Comparison of ENCODE assay signal across 31 cellular contexts in genomic region chr11:78753297-78753696, GRCh38.
"Had no signal": no experiment of that assay in that cellular context is flagged by ENCODE, and none has a peak within 500 bp of the region (broad histone marks: within the 10 kb centered on the region; RNA-seq: fewer than 3 reads in every experiment).

No MANE protein-coding gene starts in this region.

- H3K36me3 ChIP-seq: colonic mucosa, gastrocnemius medialis, left ventricle myocardium inferior, neural progenitor cell, spleen, tibial artery, upper lobe of right lung had no signal

- DNase-seq: activated CD4-positive, alpha-beta memory T cell treated with anti-CD3 and anti-CD28 coated beads for 36 hours; activated CD4-positive, alpha-beta T cell treated with anti-CD3 and anti-CD28 coated beads, Interleukin-2, amount 10 ng/mL, durations not matched to agents 24 days and 14 days; activated CD4-positive, CD25-positive, alpha-beta regulatory T cell treated with anti-CD3 and anti-CD28 coated beads, Interleukin-2, amount 50 U/mL, for 72 hours; activated CD8-positive, alpha-beta memory T cell treated with anti-CD3 and anti-CD28 coated beads, Interleukin-2, amount 50 U/mL, for 4 hours; activated gamma-delta T cell; activated naive CD4-positive, alpha-beta T cell treated with anti-CD3 and anti-CD28 coated beads, Interleukin-2, amount 10 ng/mL, durations not matched to agents 7 days and 5 days; activated naive CD8-positive, alpha-beta T cell treated with anti-CD3 and anti-CD28 coated beads, Interleukin-2, amount 10 ng/mL, durations not matched to agents 7 days and 5 days; activated T-cell treated with anti-CD3 and anti-CD28 coated beads, Interleukin-2, amount 50 U/mL, for 1 hour; amniotic stem cell; colonic mucosa; effector CD8-positive, alpha-beta T cell; esophagus squamous epithelium; gastrocnemius medialis; glutamatergic neuron; islet precursor cell; left ventricle myocardium inferior; mesendoderm; natural killer cell; occipital lobe; psoas muscle; spleen; stimulated activated naive CD4-positive, alpha-beta T cell; T1000; tibial artery; upper lobe of right lung had no signal

- H3K4me3 ChIP-seq: colonic mucosa, esophagus squamous epithelium, gastrocnemius medialis, hepatocyte, left ventricle myocardium inferior, lung, neural progenitor cell, psoas muscle, spleen, suprapubic skin, tibial artery, upper lobe of right lung had no signal

- H3K9me3 ChIP-seq: colonic mucosa, esophagus squamous epithelium, gastrocnemius medialis, left ventricle myocardium inferior, psoas muscle, spleen, suprapubic skin, tibial artery, upper lobe of right lung had no signal

- H3K4me1 ChIP-seq: colonic mucosa, esophagus squamous epithelium, gastrocnemius medialis, left ventricle myocardium inferior, parathyroid adenoma, psoas muscle, spleen, suprapubic skin, tibial artery, upper lobe of right lung had no signal

- H3K27me3 ChIP-seq: colonic mucosa, esophagus squamous epithelium, gastrocnemius medialis, hepatocyte, neural progenitor cell, suprapubic skin, tibial artery, upper lobe of right lung had no signal

- H3K27ac ChIP-seq: colonic mucosa, epithelial cell of prostate, esophagus squamous epithelium, gastrocnemius medialis, hepatocyte, left ventricle myocardium inferior, neural progenitor cell, parathyroid adenoma, psoas muscle, spleen, suprapubic skin, tibial artery, upper lobe of right lung had no signal
